Comparison of ENCODE assay signal across 13 cellular contexts in the genomic region with DNA sequence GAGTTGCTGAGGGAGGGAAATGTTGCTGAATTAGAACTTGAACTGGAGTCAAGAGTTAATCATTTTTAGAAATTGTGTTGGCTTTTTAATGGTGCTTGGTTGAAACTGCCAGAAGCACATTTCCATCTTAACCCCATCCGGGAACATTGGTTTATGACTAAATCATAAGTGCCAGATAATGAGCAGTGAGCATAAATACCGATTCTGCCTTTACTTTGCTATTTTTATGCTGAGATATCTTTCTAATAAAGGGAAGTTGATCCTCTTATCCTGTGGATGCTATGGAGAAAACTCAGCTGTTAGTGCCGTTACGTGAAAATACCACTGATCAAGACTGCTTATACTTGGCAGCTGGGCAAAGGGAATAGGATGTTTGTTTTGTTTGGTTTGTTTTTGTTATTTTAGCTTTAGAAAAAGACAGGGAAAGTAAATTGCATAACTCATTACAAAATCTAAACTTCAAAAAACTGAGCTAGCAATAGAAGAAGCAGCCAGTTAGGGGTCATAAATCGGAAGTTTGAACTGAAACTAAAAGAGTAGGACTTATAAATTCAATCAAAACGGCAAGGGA.
DNase-seq lines count a peak whose midpoint lies in the region; ATAC-seq and TF ChIP-seq lines count a peak whose summit lies in the region.
"Had no signal": no experiment of that assay in that cellular context is flagged by ENCODE, and none has a peak within 500 bp of the region (broad histone marks: within the 10 kb centered on the region; RNA-seq: fewer than 3 reads in every experiment).

No MANE protein-coding gene starts in this region.

- intact Hi-C loops in activated CD4-positive, alpha-beta T cell treated with anti-CD3 and anti-CD28 coated beads, Interleukin-2, amount 10 ng/mL, durations not matched to agents 24 days and 14 days (cut with micrococcal nuclease): no loop called here

- H3K9me3 ChIP-seq in thoracic aorta: no peaks in the 10 kb centered on the region

- H3K4me1 ChIP-seq in thoracic aorta (ENCODE audit: control insufficient read depth in 1 of 2, low read depth in 2 of 2): peaks cover 0 to 5% of the 10 kb centered on the region in 2 donors

- no peak for ATAC-seq in thoracic aorta (ENCODE audit: insufficient number of reproducible peaks, low FRiP score, low read depth)
- no peak for ATAC-seq in activated T-helper 17 cell treated with anti-CD3 and anti-CD28 coated beads, Interleukin-2, amount 50 U/mL, for 72 hours (replicated peaks)
- ATAC-seq: stimulated activated memory B cell treated with anti-CD40 and anti-IgM and Interleukin-4, amounts not matched to agents 10 μg/mL and 1 μg/mL and 100 μg/mL, for 72 hours had no signal

- no peaks in the 10 kb centered on the region for H3K27me3 ChIP-seq in brain microvascular endothelial cell (replicated peaks)
- H3K27me3 ChIP-seq in thoracic aorta (replicated peaks; ENCODE audit: insufficient read depth): no peaks in the 10 kb centered on the region

- in situ Hi-C loops in brain microvascular endothelial cell (cut with HindIII; ENCODE audit: low pct_ligation_motif_present, low sequenced_read_pairs): no loop called here

- H3K36me3 ChIP-seq in brain microvascular endothelial cell (replicated peaks): no peaks in the 10 kb centered on the region
- H3K36me3 ChIP-seq in thoracic aorta: no peaks in the 10 kb centered on the region

- H3K4me3 ChIP-seq in brain microvascular endothelial cell (ENCODE audit: low read depth, low read length): peak overlapping the region; percentile 39
- peak overlapping the region; percentile 70 for H3K4me3 ChIP-seq in thoracic aorta

- no peaks in the 10 kb centered on the region for H3K36me3 Mint-ChIP-seq in activated CD4-positive, alpha-beta T cell treated with anti-CD3 and anti-CD28 coated beads, Interleukin-2, amount 10 ng/mL, durations not matched to agents 24 days and 14 days (ENCODE audit: low read depth)
- H3K36me3 Mint-ChIP-seq in activated T-helper 17 cell treated with anti-CD3 and anti-CD28 coated beads, Interleukin-2, amount 50 U/mL, for 72 hours (ENCODE audit: low read depth): no peaks in the 10 kb centered on the region
- H3K36me3 Mint-ChIP-seq: activated naive CD8-positive, alpha-beta T cell treated with anti-CD3 and anti-CD28 coated beads, Interleukin-2, amount 10 ng/mL, durations not matched to agents 7 days and 5 days; stimulated activated memory B cell treated with anti-CD40 and anti-IgM and Interleukin-4, amounts not matched to agents 10 μg/mL and 1 μg/mL and 100 μg/mL, for 72 hours had no signal

- no peaks in the 10 kb centered on the region for H3K27me3 Mint-ChIP-seq in activated CD4-positive, alpha-beta T cell treated with anti-CD3 and anti-CD28 coated beads, Interleukin-2, amount 10 ng/mL, durations not matched to agents 24 days and 14 days
- H3K27me3 Mint-ChIP-seq in activated T-helper 17 cell treated with anti-CD3 and anti-CD28 coated beads, Interleukin-2, amount 50 U/mL, for 72 hours: no peaks in the 10 kb centered on the region
- H3K27me3 Mint-ChIP-seq: activated B cell treated with CpG ODN at 0.5 μM for 24 hours; activated naive CD8-positive, alpha-beta T cell treated with anti-CD3 and anti-CD28 coated beads, Interleukin-2, amount 10 ng/mL, durations not matched to agents 7 days and 5 days; stimulated activated memory B cell treated with anti-CD40 and anti-IgM and Interleukin-4, amounts not matched to agents 10 μg/mL and 1 μg/mL and 100 μg/mL, for 72 hours had no signal

- no peak for TF ChIP-seq CTCF in brain microvascular endothelial cell (IDR thresholded peaks at IDR 0.05; ENCODE audit: low read depth, low read length, missing control alignments)
- no peak for TF ChIP-seq CTCF in thoracic aorta (IDR thresholded peaks at IDR 0.05)

- H3K4me3 Mint-ChIP-seq in activated CD4-positive, alpha-beta T cell treated with anti-CD3 and anti-CD28 coated beads, Interleukin-2, amount 10 ng/mL, durations not matched to agents 24 days and 14 days: no peak overlapping the region
- no peak overlapping the region for H3K4me3 Mint-ChIP-seq in activated T-helper 17 cell treated with anti-CD3 and anti-CD28 coated beads, Interleukin-2, amount 50 U/mL, for 72 hours
- H3K4me3 Mint-ChIP-seq: activated B cell treated with CpG ODN at 0.5 μM for 24 hours; activated naive CD8-positive, alpha-beta T cell treated with anti-CD3 and anti-CD28 coated beads, Interleukin-2, amount 10 ng/mL, durations not matched to agents 7 days and 5 days; stimulated activated memory B cell treated with anti-CD40 and anti-IgM and Interleukin-4, amounts not matched to agents 10 μg/mL and 1 μg/mL and 100 μg/mL, for 72 hours had no signal

- no peaks in the 10 kb centered on the region for H3K9me3 Mint-ChIP-seq in activated CD4-positive, alpha-beta T cell treated with anti-CD3 and anti-CD28 coated beads, Interleukin-2, amount 10 ng/mL, durations not matched to agents 24 days and 14 days
- peaks cover 3% of the 10 kb centered on the region for H3K9me3 Mint-ChIP-seq in activated T-helper 17 cell treated with anti-CD3 and anti-CD28 coated beads, Interleukin-2, amount 50 U/mL, for 72 hours
- H3K9me3 Mint-ChIP-seq: activated naive CD8-positive, alpha-beta T cell treated with anti-CD3 and anti-CD28 coated beads, Interleukin-2, amount 10 ng/mL, durations not matched to agents 7 days and 5 days; stimulated activated memory B cell treated with anti-CD40 and anti-IgM and Interleukin-4, amounts not matched to agents 10 μg/mL and 1 μg/mL and 100 μg/mL, for 72 hours had no signal

- no peaks in the 10 kb centered on the region for H3K4me1 Mint-ChIP-seq in activated CD4-positive, alpha-beta T cell treated with anti-CD3 and anti-CD28 coated beads, Interleukin-2, amount 10 ng/mL, durations not matched to agents 24 days and 14 days
- no peaks in the 10 kb centered on the region for H3K4me1 Mint-ChIP-seq in activated T-helper 17 cell treated with anti-CD3 and anti-CD28 coated beads, Interleukin-2, amount 50 U/mL, for 72 hours
- H3K4me1 Mint-ChIP-seq: activated B cell treated with CpG ODN at 0.5 μM for 24 hours; activated naive CD8-positive, alpha-beta T cell treated with anti-CD3 and anti-CD28 coated beads, Interleukin-2, amount 10 ng/mL, durations not matched to agents 7 days and 5 days; stimulated activated memory B cell treated with anti-CD40 and anti-IgM and Interleukin-4, amounts not matched to agents 10 μg/mL and 1 μg/mL and 100 μg/mL, for 72 hours had no signal

- DNase-seq in NCI-H1105 treated with DMSO at 0.1 percent for 48 hours (lab: John Stamatoyannopoulos, UW) (peak; percentile 36), NCI-H1105 (lab: John Stamatoyannopoulos, UW) (no peak), brain microvascular endothelial cell (no peak), left kidney (ENCODE audit: low read depth, low spot score) (peak; percentile 61), thoracic aorta (ENCODE audit: low spot score) (no peak), T1000 (lab: John Stamatoyannopoulos, UW) (no peak)
- DNase-seq in activated CD4-positive, alpha-beta T cell treated with anti-CD3 and anti-CD28 coated beads, Interleukin-2, amount 10 ng/mL, durations not matched to agents 24 days and 14 days: no peak
- DNase-seq: activated B cell treated with CpG ODN at 0.5 μM for 24 hours; activated naive CD8-positive, alpha-beta T cell treated with anti-CD3 and anti-CD28 coated beads, Interleukin-2, amount 10 ng/mL, durations not matched to agents 7 days and 5 days; AML-193; NK-92 treated with Interleukin-12 subunit alpha and Interleukin-12 subunit beta, amount 100 ng/mL, for 24 hours had no signal

- H3K27ac ChIP-seq in brain microvascular endothelial cell (no peak overlapping the region), thoracic aorta (no peak overlapping the region)

- H3K27ac Mint-ChIP-seq in activated CD4-positive, alpha-beta T cell treated with anti-CD3 and anti-CD28 coated beads, Interleukin-2, amount 10 ng/mL, durations not matched to agents 24 days and 14 days: no peak overlapping the region
- H3K27ac Mint-ChIP-seq in activated T-helper 17 cell treated with anti-CD3 and anti-CD28 coated beads, Interleukin-2, amount 50 U/mL, for 72 hours: no peak overlapping the region
- H3K27ac Mint-ChIP-seq: activated B cell treated with CpG ODN at 0.5 μM for 24 hours; activated naive CD8-positive, alpha-beta T cell treated with anti-CD3 and anti-CD28 coated beads, Interleukin-2, amount 10 ng/mL, durations not matched to agents 7 days and 5 days; stimulated activated memory B cell treated with anti-CD40 and anti-IgM and Interleukin-4, amounts not matched to agents 10 μg/mL and 1 μg/mL and 100 μg/mL, for 72 hours had no signal

Comparison
In these comparisons a context has a peak if more than half of its experiments do, and no peak if none do; other contexts are left out.
1. DNase-seq: peak in NCI-H1105 treated with DMSO at 0.1 percent for 48 hours (single experiment) and left kidney (single experiment); none in NCI-H1105 (single experiment), brain microvascular endothelial cell (single experiment), thoracic aorta (single experiment), T1000 (single experiment) and activated CD4-positive, alpha-beta T cell treated with anti-CD3 and anti-CD28 coated beads, Interleukin-2, amount 10 ng/mL, durations not matched to agents 24 days and 14 days (single experiment).